Comparison of ENCODE assay signal across 14 cellular contexts in the genomic region with DNA sequence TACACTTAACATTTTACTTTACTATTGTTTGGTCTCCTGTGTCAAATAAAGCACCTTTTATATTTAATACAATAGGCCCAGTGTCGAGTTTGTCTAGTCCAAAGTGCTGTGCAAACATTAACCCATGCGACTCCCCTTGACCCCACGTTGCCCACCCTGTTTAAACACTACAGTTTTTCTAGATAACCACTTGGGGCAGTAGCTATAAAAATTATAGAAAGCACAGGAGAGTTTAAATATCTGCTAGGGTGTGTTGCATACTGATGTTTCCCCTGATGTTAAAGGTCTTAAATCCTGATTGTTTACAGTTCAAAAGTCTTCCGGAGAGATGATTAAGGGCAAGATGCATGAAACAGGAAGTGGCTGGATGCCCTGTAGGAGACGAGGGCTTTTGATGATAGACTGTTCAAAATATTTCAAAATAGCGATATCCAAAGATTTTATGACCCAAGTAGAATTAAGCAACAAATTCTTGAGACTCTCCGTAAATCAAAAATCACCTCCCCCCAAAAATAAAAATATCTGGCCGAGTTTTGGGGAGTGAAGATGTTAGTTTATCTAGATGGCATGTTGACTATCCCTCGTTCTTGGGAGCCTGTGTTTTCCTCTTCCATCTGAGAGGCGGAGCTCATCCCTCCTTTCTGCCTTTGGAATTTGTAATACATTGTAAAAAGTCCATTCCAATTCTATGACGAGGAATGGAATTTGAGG.
DNase-seq lines count a peak whose midpoint lies in the region; ATAC-seq, FAIRE-seq and TF ChIP-seq lines count a peak whose summit lies in the region.
"Had no signal": no experiment of that assay in that cellular context is flagged by ENCODE, and none has a peak within 500 bp of the region (broad histone marks: within the 10 kb centered on the region; RNA-seq: fewer than 3 reads in every experiment).

No MANE protein-coding gene starts in this region.

- no peak for FAIRE-seq in H1 (lab: Jason Lieb, UNC)

- no peak overlapping the region for H3K18ac ChIP-seq in H1 (ENCODE audit: extremely low read depth, low read length)

- ATAC-seq in HG02973 (IDR thresholded peaks at IDR 0.05; ENCODE audit: unreplicated experiment): no peak
- ATAC-seq: activated CD4-positive, alpha-beta T cell treated with anti-CD3 and anti-CD28 coated beads for 36 hours; stimulated activated naive CD8-positive, alpha-beta T cell treated with anti-CD3 and anti-CD28 coated beads, Interleukin-15, amount 100 ng/mL, for 72 hours; T-cell had no signal

- intact Hi-C loops in sigmoid colon (cut with DNase I) (no loop called here), tibial artery (cut with DNase I; ENCODE audit: low total_unique reads) (no loop called here)

- H3K23me2 ChIP-seq in H1 (ENCODE audit: low read depth, low read length): no peaks in the 10 kb centered on the region

- peak; percentile 8 for DNase-seq in EL
- peak; percentile 39 for DNase-seq in NCI-H1092 (lab: John Stamatoyannopoulos, UW)
- DNase-seq in H1 (ENCODE audit: low read depth in 1 of 2, low spot score in 2 of 2): no peak
- DNase-seq in sigmoid colon: peak; percentile 72
- no peak for DNase-seq in tibial artery
- no peak for DNase-seq in NCI-H187 (lab: John Stamatoyannopoulos, UW)
- DNase-seq: activated CD4-positive, alpha-beta T cell treated with anti-CD3 and anti-CD28 coated beads for 36 hours; CD4-positive, alpha-beta memory T cell; foreskin melanocyte; NCI-H1694 treated with DMSO at 0.1 percent for 48 hours; OCI-M1; stimulated activated naive CD8-positive, alpha-beta T cell treated with anti-CD3 and anti-CD28 coated beads, Interleukin-15, amount 100 ng/mL, for 72 hours; T-cell had no signal

- no peak overlapping the region for H3K14ac ChIP-seq in H1 (ENCODE audit: insufficient read length)

- CTCF ChIA-PET in H1 (lab: Charles Lee; ENCODE audit: partially characterized antibody): interaction anchor here (0.6 to 1.9 kb wide), 8 partner anchors 9 to 441 kb away, joined by 3 to 5 read pairs (median 3); no protein-coding TSS in a partner anchor

- H3K9me3 ChIP-seq in H1 (ENCODE audit: insufficient read depth in 2 of 2, low read depth in 1 of 2, low read length in 1 of 2): no peaks in the 10 kb centered on the region
- H3K9me3 ChIP-seq in sigmoid colon: no peaks in the 10 kb centered on the region
- no peaks in the 10 kb centered on the region for H3K9me3 ChIP-seq in tibial artery

- no peak for TF ChIP-seq POLR2A in H1 (IDR thresholded peaks at IDR 0.05; ENCODE audit: control extremely low read depth in 1 of 2, low read depth in 2 of 2, low read length in 2 of 2)
- TF ChIP-seq POLR2A in sigmoid colon (IDR thresholded peaks at IDR 0.05): no peak

- no peaks in the 10 kb centered on the region for H4K20me1 ChIP-seq in H1 (replicated peaks in 1 of 2; ENCODE audit: control insufficient read depth in 1 of 2, insufficient read depth in 2 of 2, low read length in 2 of 2)

- H2BK20ac ChIP-seq in H1 (ENCODE audit: low read length): no peak overlapping the region

- H3K27ac ChIP-seq in H1 (ENCODE audit: low read depth, low read length) (no peak overlapping the region), sigmoid colon (peak overlapping the region in 1 of 4 donors; percentile 18), tibial artery (no peak overlapping the region)

- no peak overlapping the region for H3K9ac ChIP-seq in H1 (replicated peaks in 1 of 4; ENCODE audit: extremely low read depth in 1 of 4, low read depth in 3 of 4, low read length in 3 of 4)

- H4K91ac ChIP-seq in H1 (replicated peaks; ENCODE audit: insufficient read length, low read length): no peak overlapping the region

- H3K79me2 ChIP-seq in H1 (ENCODE audit: control insufficient read depth in 1 of 2, insufficient read depth in 2 of 2, low read length in 2 of 2): no peaks in the 10 kb centered on the region

- H3K4me3 ChIP-seq in H1 (ENCODE audit: extremely low read depth in 1 of 4, insufficient read depth in 2 of 4, low read depth in 3 of 4, low read length in 4 of 4) (no peak overlapping the region), sigmoid colon (no peak overlapping the region), tibial artery (no peak overlapping the region)

- WGBS in H1 (ENCODE audit: extremely low coverage in 1 of 2, insufficient coverage in 1 of 2, insufficient read length in 1 of 2, insufficient replicate concordance in 2 of 2, low coverage in 1 of 2, low lambda C conversion rate in 2 of 2, missing lambda C conversion rate in 1 of 2), 2 experiments: 81% methylated on average over 11 of the region's 11 CpGs; no CpG with 5 or more reads in 1 of the 2 experiments
- 13 to 42% methylated on average over 11 of the region's 11 CpGs for WGBS in sigmoid colon, 2 donors

- no peak overlapping the region for H3K23ac ChIP-seq in H1 (ENCODE audit: insufficient read length)

- no peak for TF ChIP-seq EP300 in H1 (IDR thresholded peaks at IDR 0.05; ENCODE audit: borderline replicate concordance in 1 of 2, low read depth in 2 of 2, low read length in 2 of 2)
- no peak for TF ChIP-seq EP300 in sigmoid colon (IDR thresholded peaks at IDR 0.05)

- no peak overlapping the region for H2AK5ac ChIP-seq in H1 (ENCODE audit: low read depth, low read length)

- H3K56ac ChIP-seq in H1 (replicated peaks; ENCODE audit: insufficient read length, low read depth, low read length): no peak overlapping the region

- H2BK120ac ChIP-seq in H1 (replicated peaks; ENCODE audit: low read depth, low read length): no peak overlapping the region

- H2BK5ac ChIP-seq in H1 (ENCODE audit: low read depth, low read length): no peak overlapping the region

- H2AFZ ChIP-seq in H1 (ENCODE audit: low read length): peak overlapping the region; percentile 46; the same call in 1 of the 2 replicates

- POLR2A ChIA-PET in H1 (lab: Charles Lee; ENCODE audit: partially characterized antibody): no interaction called here

- H3K4ac ChIP-seq in H1 (replicated peaks; ENCODE audit: insufficient read length, low read depth, low read length): no peak overlapping the region

- H3K79me1 ChIP-seq in H1 (ENCODE audit: low read depth, low read length): no peaks in the 10 kb centered on the region

- H3K4me2 ChIP-seq in H1 (ENCODE audit: insufficient read depth in 1 of 2, low read depth in 2 of 2, low read length in 2 of 2): no peak overlapping the region

- no peak overlapping the region for H2BK12ac ChIP-seq in H1 (ENCODE audit: low read depth, low read length)

- H3K4me1 ChIP-seq in H1 (replicated peaks in 1 of 4; ENCODE audit: control insufficient read depth in 3 of 4, insufficient read depth in 4 of 4, low read length in 3 of 4) (no peaks in the 10 kb centered on the region), sigmoid colon (peaks cover 0 to 10% (median 0%) of the 10 kb centered on the region in 4 donors), tibial artery (no peaks in the 10 kb centered on the region)

- H4K8ac ChIP-seq in H1 (ENCODE audit: extremely low read depth, insufficient read depth, low read length): no peak overlapping the region

- no peak for TF ChIP-seq CTCF in H1 (IDR thresholded peaks at IDR 0.05; ENCODE audit: control extremely low read depth in 1 of 3, insufficient read depth in 1 of 3, low read depth in 1 of 3, low read length in 3 of 3)
- TF ChIP-seq CTCF in sigmoid colon (IDR thresholded peaks at IDR 0.05): no peak
- no peak for TF ChIP-seq CTCF in tibial artery (IDR thresholded peaks at IDR 0.05)

- no peak for TF ChIP-seq RAD21 in H1 (IDR thresholded peaks at IDR 0.05 in 1 of 2, conservative IDR thresholded peaks at IDR 0.05 in 1 of 2; ENCODE audit: low read depth in 2 of 2, low read length in 2 of 2)

- no peaks in the 10 kb centered on the region for H3K36me3 ChIP-seq in H1 (ENCODE audit: control insufficient read depth in 2 of 4, insufficient read depth in 4 of 4, low read length in 3 of 4)
- no peaks in the 10 kb centered on the region for H3K36me3 ChIP-seq in sigmoid colon
- no peaks in the 10 kb centered on the region for H3K36me3 ChIP-seq in tibial artery

- H2BK15ac ChIP-seq in H1 (ENCODE audit: low read length): no peak overlapping the region

- H3K27me3 ChIP-seq in H1 (replicated peaks in 1 of 4; ENCODE audit: control insufficient read depth in 3 of 4, extremely low read depth in 1 of 4, insufficient read depth in 3 of 4, low read length in 3 of 4) (peaks cover 0 to 2% (median 0%) of the 10 kb centered on the region in 4 experiments; a peak in 1 of 7 replicates), sigmoid colon (no peaks in the 10 kb centered on the region), tibial artery (no peaks in the 10 kb centered on the region)

- no peak overlapping the region for H4K5ac ChIP-seq in H1 (ENCODE audit: insufficient read length, low read depth, low read length)

TF ChIP-seq in H1, 55 proteins besides CTCF, POLR2A, EP300 and RAD21 (continues in another document):
- TF ChIP-seq ZNF274 (IDR thresholded peaks at IDR 0.05; ENCODE audit: borderline replicate concordance, extremely low read depth, low read length) (no peak), TEAD4 (IDR thresholded peaks at IDR 0.05; ENCODE audit: low read depth, low read length) (no peak), CREB1 (IDR thresholded peaks at IDR 0.05) (no peak), SRF (IDR thresholded peaks at IDR 0.05; ENCODE audit: low read depth, low read length) (no peak), SIN3A (conservative IDR thresholded peaks at IDR 0.05 in 1 of 2, IDR thresholded peaks at IDR 0.05 in 1 of 2; ENCODE audit: low read depth in 1 of 2, low read length in 2 of 2) (no peak), EZH2 (IDR thresholded peaks at IDR 0.05; ENCODE audit: low read depth, low read length, severe bottlenecking) (no peak), KDM5A (IDR thresholded peaks at IDR 0.05; ENCODE audit: low read length) (no peak), CTBP2 (IDR thresholded peaks at IDR 0.05; ENCODE audit: borderline replicate concordance, insufficient read depth, insufficient read length, low read length) (no peak), CBX8 (IDR thresholded peaks at IDR 0.05; ENCODE audit: borderline replicate concordance, low read depth, low read length) (no peak), FOSL1 (IDR thresholded peaks at IDR 0.05; ENCODE audit: insufficient read depth, low read depth, low read length) (no peak), SP4 (IDR thresholded peaks at IDR 0.05; ENCODE audit: low read length) (no peak), ASH2L (IDR thresholded peaks at IDR 0.05; ENCODE audit: low read length) (no peak), KDM1A (IDR thresholded peaks at IDR 0.05; ENCODE audit: borderline replicate concordance, low read length) (no peak), BACH1 (IDR thresholded peaks at IDR 0.05; ENCODE audit: low read length) (no peak), YY1 (IDR thresholded peaks at IDR 0.05; ENCODE audit: low read depth, low read length) (no peak), MAFK (IDR thresholded peaks at IDR 0.05; ENCODE audit: low read depth, low read length) (no peak)
- TF ChIP-seq, protein P1, sequence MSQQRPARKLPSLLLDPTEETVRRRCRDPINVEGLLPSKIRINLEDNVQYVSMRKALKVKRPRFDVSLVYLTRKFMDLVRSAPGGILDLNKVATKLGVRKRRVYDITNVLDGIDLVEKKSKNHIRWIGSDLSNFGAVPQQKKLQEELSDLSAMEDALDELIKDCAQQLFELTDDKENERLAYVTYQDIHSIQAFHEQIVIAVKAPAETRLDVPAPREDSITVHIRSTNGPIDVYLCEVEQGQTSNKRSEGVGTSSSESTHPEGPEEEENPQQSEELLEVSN (IDR thresholded peaks at IDR 0.05): no peak

Comparison
In these comparisons a context has a peak if more than half of its experiments do, and no peak if none do; other contexts are left out.
1. DNase-seq: peak in EL (single experiment), NCI-H1092 (single experiment) and sigmoid colon (single experiment); none in H1 (0 of 2), tibial artery (0 of 2) and NCI-H187 (0 of 2).